ENCODE assay signal across 8 cellular contexts in the genomic region with DNA sequence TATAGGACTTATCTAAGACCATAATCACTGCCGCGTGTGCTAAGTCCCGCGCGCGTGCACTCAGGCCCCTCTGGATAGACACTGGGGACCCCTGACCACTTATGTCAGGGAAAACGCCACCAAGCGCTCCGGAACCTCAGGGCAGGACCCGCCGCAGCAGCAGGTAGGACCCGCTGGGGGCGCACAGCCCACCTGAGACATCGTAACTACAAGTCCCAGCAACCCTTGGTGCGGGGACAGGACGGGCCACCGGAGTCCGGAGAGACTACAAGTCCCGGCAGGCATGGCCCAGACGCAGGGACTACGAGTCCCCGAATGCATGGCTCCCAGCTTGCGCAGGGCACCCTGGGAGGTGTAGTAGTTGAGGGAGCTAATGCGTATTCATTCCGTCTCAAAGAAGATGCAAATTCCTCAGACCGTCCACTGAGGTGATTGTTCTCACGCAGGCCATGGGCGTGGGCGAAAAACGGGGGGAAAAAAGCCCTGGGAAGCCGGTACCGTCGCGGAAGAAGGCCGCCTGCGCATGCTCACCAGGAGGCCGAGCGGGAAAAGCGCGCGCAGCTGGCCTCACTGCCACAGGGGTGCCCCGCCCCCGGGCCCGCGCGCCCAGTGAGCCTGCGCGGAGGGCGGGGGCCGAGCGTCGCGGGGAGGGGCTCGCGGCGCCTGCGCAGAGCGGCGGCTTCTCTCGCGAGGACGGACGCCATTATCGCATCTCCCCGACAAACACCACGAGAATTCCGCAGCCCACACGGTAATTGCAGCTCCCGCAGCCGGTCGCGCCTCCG. TPM values are rescaled to one million over a fixed set of nuclear protein-coding genes. Genes with fewer than 3 reads are reported as not detected.
DNase-seq lines count a peak whose midpoint lies in the region; ATAC-seq, FAIRE-seq and TF ChIP-seq lines count a peak whose summit lies in the region.

Gene BANP, plus strand, starts transcription at position 670 of the 785 bp plus-strand sequence. CDS start 23,682 bp downstream, outside the sequence.

- H3K4me2 ChIP-seq in H1 (ENCODE audit: insufficient read depth in 1 of 2, low read depth in 2 of 2, low read length in 2 of 2) = peak within 1 kb of the TSS; percentile 95 to 96

- peak; percentile 52 to 65 for TF ChIP-seq POLR2A in H1 (IDR thresholded peaks at IDR 0.05; ENCODE audit: control extremely low read depth in 1 of 2, low read depth in 2 of 2, low read length in 2 of 2)

- peaks cover 7 to 43% of the 10 kb centered on the region in 2 experiments for H3K79me2 ChIP-seq in H1 (ENCODE audit: control insufficient read depth in 1 of 2, insufficient read depth in 2 of 2, low read length in 2 of 2)

- peak within 1 kb of the TSS; percentile 99 for H4K8ac ChIP-seq in H1 (ENCODE audit: extremely low read depth, insufficient read depth, low read length)

- H3K27ac Mint-ChIP-seq in Calu3 (ENCODE audit: unreplicated experiment) = peak within 1 kb of the TSS; percentile 96
- peak within 1 kb of the TSS; percentile 97 for H3K27ac Mint-ChIP-seq in memory B cell

- peak within 1 kb of the TSS; percentile 99; the same call in 1 of the 2 replicates for H2BK15ac ChIP-seq in H1 (ENCODE audit: low read length)

- H4K20me1 ChIP-seq in H1 (replicated peaks in 1 of 2; ENCODE audit: control insufficient read depth in 1 of 2, insufficient read depth in 2 of 2, low read length in 2 of 2) = peaks cover 2 to 6% of the 10 kb centered on the region in 2 experiments

- peak within 1 kb of the TSS; percentile 99 for H2BK5ac ChIP-seq in H1 (ENCODE audit: low read depth, low read length)

- H3K79me1 ChIP-seq in H1 (ENCODE audit: low read depth, low read length) = peaks cover 20% of the 10 kb centered on the region

- H3K9me3 Mint-ChIP-seq in Calu3 (ENCODE audit: low read depth, unreplicated experiment) (no peaks in the 10 kb centered on the region), memory B cell (no peaks in the 10 kb centered on the region)

- peak within 1 kb of the TSS; percentile 25 for H3K14ac ChIP-seq in H1 (ENCODE audit: insufficient read length)

- H3K18ac ChIP-seq in H1 (ENCODE audit: extremely low read depth, low read length) = peak within 1 kb of the TSS; percentile 99

- H3K36me3 ChIP-seq in H1 (ENCODE audit: control insufficient read depth in 2 of 4, insufficient read depth in 4 of 4, low read length in 3 of 4) = peaks cover 0 to 9% (median 2%) of the 10 kb centered on the region in 4 experiments; a peak in 3 of 8 replicates

- H4K91ac ChIP-seq in H1 (replicated peaks; ENCODE audit: insufficient read length, low read length) = peak within 1 kb of the TSS; percentile 98

- peak within 1 kb of the TSS; percentile 88; the same call in 1 of the 2 replicates for H2AFZ ChIP-seq in H1 (ENCODE audit: low read length)

- no peak within 1 kb of the TSS for H2BK20ac ChIP-seq in H1 (ENCODE audit: low read length)

- H3K4me1 ChIP-seq in H1 (replicated peaks in 1 of 4; ENCODE audit: control insufficient read depth in 3 of 4, insufficient read depth in 4 of 4, low read length in 3 of 4) = peaks cover 2 to 10% (median 6%) of the 10 kb centered on the region in 4 experiments

- H2BK12ac ChIP-seq in H1 (ENCODE audit: low read depth, low read length) = peak within 1 kb of the TSS; percentile 88; the same call in 1 of the 2 replicates

- H3K9me3 ChIP-seq in H1 (ENCODE audit: insufficient read depth in 2 of 2, low read depth in 1 of 2, low read length in 1 of 2) = no peaks in the 10 kb centered on the region

- BruUV-seq in Calu3 (replicated peaks; lab: Mats Ljungman, UMichigan) = no TSS peak

- H2AK5ac ChIP-seq in H1 (ENCODE audit: low read depth, low read length) = peak within 1 kb of the TSS; percentile 67

- peaks cover 52% of the 10 kb centered on the region for H3K36me3 Mint-ChIP-seq in Calu3 (ENCODE audit: insufficient read depth, unreplicated experiment)
- peaks cover 5% of the 10 kb centered on the region for H3K36me3 Mint-ChIP-seq in memory B cell

- TF ChIP-seq CTCF in Calu3 (IDR thresholded peaks at IDR 0.05; ENCODE audit: unreplicated experiment) (peak; percentile 70), H1 (IDR thresholded peaks at IDR 0.05; ENCODE audit: control extremely low read depth in 1 of 3, insufficient read depth in 1 of 3, low read depth in 1 of 3, low read length in 3 of 3) (peak; percentile 52 to 68 (median 65))

- ATAC-seq in GM21381 (IDR thresholded peaks at IDR 0.05; ENCODE audit: unreplicated experiment) (peak; percentile 83), memory B cell (ENCODE audit: low read depth) (peak; percentile 88)

- H3K27me3 Mint-ChIP-seq in Calu3 (ENCODE audit: unreplicated experiment) (no peaks in the 10 kb centered on the region), memory B cell (peaks cover 4% of the 10 kb centered on the region)

- peak within 1 kb of the TSS; percentile 86 for H2BK120ac ChIP-seq in H1 (replicated peaks; ENCODE audit: low read depth, low read length)

- H3K4me3 Mint-ChIP-seq in Calu3 (ENCODE audit: low read depth, unreplicated experiment) = peak within 1 kb of the TSS; percentile 97
- H3K4me3 Mint-ChIP-seq in memory B cell = peak within 1 kb of the TSS; percentile 100

- FAIRE-seq in H1 (lab: Jason Lieb, UNC) = peak; percentile 72

- H3K9ac ChIP-seq in H1 (replicated peaks in 1 of 4; ENCODE audit: extremely low read depth in 1 of 4, low read depth in 3 of 4, low read length in 3 of 4) = peak within 1 kb of the TSS; percentile 97 to 99 (median 98)

- no peak for TF ChIP-seq EP300 in H1 (IDR thresholded peaks at IDR 0.05; ENCODE audit: borderline replicate concordance in 1 of 2, low read depth in 2 of 2, low read length in 2 of 2)

- H3K27me3 ChIP-seq in H1 (replicated peaks in 1 of 4; ENCODE audit: control insufficient read depth in 3 of 4, extremely low read depth in 1 of 4, insufficient read depth in 3 of 4, low read length in 3 of 4) = no peaks in the 10 kb centered on the region

- H3K27ac ChIP-seq in H1 (ENCODE audit: low read depth, low read length) = peak within 1 kb of the TSS; percentile 95

- peaks cover 9% of the 10 kb centered on the region for H3K23me2 ChIP-seq in H1 (ENCODE audit: low read depth, low read length)

- CTCF ChIA-PET in Calu3 (lab: Charles Lee) (interaction anchor here (1.0 to 1.2 kb wide), 2 partner anchors 80 to 172 kb away, joined by 3 read pairs; no protein-coding TSS in a partner anchor), H1 (lab: Charles Lee; ENCODE audit: partially characterized antibody) (interaction anchor here (0.8 to 2.5 kb wide), 2 partner anchors 172 to 209 kb away, joined by 3 to 13 read pairs; no protein-coding TSS in a partner anchor)

- peak within 1 kb of the TSS; percentile 69 to 100 (median 88) for H3K4me3 ChIP-seq in H1 (ENCODE audit: extremely low read depth in 1 of 4, insufficient read depth in 2 of 4, low read depth in 3 of 4, low read length in 4 of 4)

- 0 out of 4 replicates have a peak, but pooled peaks of 1 of the 2 experiments have one; percentile 19 for TF ChIP-seq RAD21 in H1 (IDR thresholded peaks at IDR 0.05 in 1 of 2, conservative IDR thresholded peaks at IDR 0.05 in 1 of 2; ENCODE audit: low read depth in 2 of 2, low read length in 2 of 2)

- peak within 1 kb of the TSS; percentile 98 for H4K5ac ChIP-seq in H1 (ENCODE audit: insufficient read length, low read depth, low read length)

- H3K23ac ChIP-seq in H1 (ENCODE audit: insufficient read length) = no peak within 1 kb of the TSS

- intact Hi-C loops in Calu3 (cut with micrococcal nuclease; ENCODE audit: unreplicated experiment) = no loop called here

- H3K4ac ChIP-seq in H1 (replicated peaks; ENCODE audit: insufficient read length, low read depth, low read length) = peak within 1 kb of the TSS; percentile 100

- WGBS in H1 (ENCODE audit: extremely low coverage in 1 of 2, insufficient coverage in 1 of 2, insufficient read length in 1 of 2, insufficient replicate concordance in 2 of 2, low coverage in 1 of 2, low lambda C conversion rate in 2 of 2, missing lambda C conversion rate in 1 of 2), 2 experiments = 1% methylated on average over 47 of the region's 73 CpGs; no CpG with 5 or more reads in 1 of the 2 experiments

- POLR2A ChIA-PET in H1 (lab: Charles Lee; ENCODE audit: partially characterized antibody) = interaction anchor here (0.6 to 5.2 kb wide), 19 partner anchors 8 to 583 kb away, joined by 3 to 40 read pairs (median 3); partner anchors contain the start of genes KLHDC4 and SLC7A5

- H3K56ac ChIP-seq in H1 (replicated peaks; ENCODE audit: insufficient read length, low read depth, low read length) = peak within 1 kb of the TSS; percentile 96

- peak; percentile 99 for DNase-seq in Calu3
- peak; percentile 54 to 97 (median 93) for DNase-seq in HUDEP-2 (lab: John Stamatoyannopoulos, UW; ENCODE audit: unreplicated experiment in 76 of 76)
- DNase-seq in NOMO-1 treated with dmso at 0.1 percent for 144 hours (lab: John Stamatoyannopoulos, UW; ENCODE audit: unreplicated experiment) = peak; percentile 93
- peak; percentile 89 to 93 (median 91) for DNase-seq in activated CD8-positive, alpha-beta memory T cell treated with anti-CD3 and anti-CD28 coated beads for 48 hours (ENCODE audit: low read depth in 2 of 3, low spot score in 2 of 3)
- DNase-seq in H1 (ENCODE audit: low read depth in 1 of 2, low spot score in 2 of 2) = peak; percentile 93 to 99
- DNase-seq in memory B cell (ENCODE audit: low spot score in 2 of 2) = peak; percentile 94 to 95
- peak; percentile 94 for DNase-seq in stimulated activated CD8-positive, alpha-beta memory T cell treated with anti-CD3 and anti-CD28 coated beads, Interleukin-12 subunit alpha, Interleukin-12 subunit beta, amount 100 ng/mL, for 24 hours (ENCODE audit: extremely low read depth)

- peaks cover 50% of the 10 kb centered on the region for H3K4me1 Mint-ChIP-seq in Calu3 (ENCODE audit: low read depth, unreplicated experiment)
- H3K4me1 Mint-ChIP-seq in memory B cell = peaks cover 31% of the 10 kb centered on the region

TF ChIP-seq in H1, 55 proteins besides CTCF, POLR2A, EP300 and RAD21 (continues in another document):
- TF ChIP-seq EGR1 (IDR thresholded peaks at IDR 0.05; ENCODE audit: borderline replicate concordance, low read depth, low read length) (no peak), CHD1 (IDR thresholded peaks at IDR 0.05; ENCODE audit: low read depth, low read length) (no peak), CHD2 (IDR thresholded peaks at IDR 0.05; ENCODE audit: low read length) (peak; percentile 98), SP2 (IDR thresholded peaks at IDR 0.05; ENCODE audit: low read length) (no peak), JUN (IDR thresholded peaks at IDR 0.05; ENCODE audit: low read depth, low read length) (no peak), TEAD4 (IDR thresholded peaks at IDR 0.05; ENCODE audit: low read depth, low read length) (0 out of 2 replicates have a peak, but pooled peaks have one; percentile 33)

RNA-seq across cellular contexts. Expression of gene BANP, which starts in this region (rescaled TPM):
- 47.5 and 49.6 TPM in 2 replicates for total RNA-seq in Calu3 (2022)
- 39.3 and 39.8 TPM in 2 replicates for total RNA-seq in H1 (2021; fragmentation: NEBNext Ultra II Directional; extraction: Animal tissue kit (Norgen Biotek cat#: 25700))
- polyA plus RNA-seq in H1 (2011; rRNA removed) = 25.8 and 29.0 TPM in 2 replicates
- 33.5 TPM for polyA plus RNA-seq in H1 (2011; cell fraction: cytosol; rRNA removed)
- polyA plus RNA-seq in H1 (2011; cell fraction: nucleus; rRNA removed) = 65.3 TPM
- polyA plus RNA-seq in H1 (2012, experiment 1 of 2) = 20.1 to 25.9 TPM (median 23.8 TPM) in 4 replicates
- polyA plus RNA-seq in H1 (2012, experiment 2 of 2) = 21.4 TPM
- 20.6 TPM for polyA plus RNA-seq in H1 (2013, experiment 1 of 2)
- 21.1 TPM for polyA plus RNA-seq in H1 (2013, experiment 2 of 2)
- 45.5 and 52.3 TPM in 2 replicates for polyA minus RNA-seq in H1 (2011; rRNA and poly(A)+ RNA removed)
- 25.0 TPM for polyA minus RNA-seq in H1 (2011; cell fraction: cytosol; rRNA and poly(A)+ RNA removed)
- polyA minus RNA-seq in H1 (2011; cell fraction: nucleus; rRNA and poly(A)+ RNA removed) = 52.7 TPM

Comparison
In these comparisons a context has a peak if more than half of its experiments do, and no peak if none do; other contexts are left out.
1. Peak in every context shown above with its lines: DNase-seq, ATAC-seq, H3K4me3 ChIP-seq and H3K27ac ChIP-seq.